ENCODE assay signal across 18 cellular contexts in the genomic region with DNA sequence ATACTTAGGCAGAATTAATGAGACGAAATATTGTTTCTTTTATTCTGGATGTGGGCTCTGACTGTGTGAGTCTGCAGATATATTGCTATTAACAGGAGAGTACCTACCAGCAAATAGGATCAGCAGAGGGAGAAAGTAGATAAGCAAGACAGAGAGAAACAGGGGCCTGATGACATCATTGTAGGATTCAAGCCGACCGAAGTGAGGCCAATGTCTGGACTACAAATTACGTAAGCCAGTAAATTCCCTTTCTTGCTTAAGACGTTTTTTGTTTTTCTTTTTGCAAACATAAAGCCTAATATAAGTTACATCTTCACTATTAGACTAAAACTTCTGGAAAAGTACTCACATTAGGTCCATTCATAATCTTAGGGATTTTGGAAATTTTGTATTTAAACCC. TPM values are rescaled to one million over a fixed set of nuclear protein-coding genes. Genes with fewer than 3 reads are reported as not detected.
DNase-seq lines count a peak whose midpoint lies in the region; ATAC-seq and TF ChIP-seq lines count a peak whose summit lies in the region.
"Had no signal": no experiment of that assay in that cellular context is flagged by ENCODE, and none has a peak within 500 bp of the region (broad histone marks: within the 10 kb centered on the region; RNA-seq: fewer than 3 reads in every experiment).

No MANE protein-coding gene starts in this region.

- H3K79me2 ChIP-seq in smooth muscle cell (ENCODE audit: low read depth) (no peaks in the 10 kb centered on the region), Karpas-422 (ENCODE audit: low read length) (no peaks in the 10 kb centered on the region)

- H2AFZ ChIP-seq in IMR-90 (replicated peaks; ENCODE audit: low read length, poor library complexity) (no peak overlapping the region), smooth muscle cell (ENCODE audit: low read depth) (peak overlapping the region; percentile 49), Karpas-422 (ENCODE audit: low read length) (no peak overlapping the region)

- H3K14ac ChIP-seq in IMR-90 (replicated peaks; ENCODE audit: low read depth, low read length), result no peak overlapping the region

- no peak overlapping the region for H3K56ac ChIP-seq in IMR-90 (ENCODE audit: extremely low read depth, insufficient read depth, low read length)

- BruUV-seq in IMR-90 (replicated peaks; lab: Mats Ljungman, UMichigan), result no TSS peak

- H4K91ac ChIP-seq in IMR-90 (ENCODE audit: insufficient read depth, low read depth, low read length), result no peak overlapping the region

- H4K8ac ChIP-seq in IMR-90 (ENCODE audit: low read depth in 2 of 2, low read length in 2 of 2), result no peak overlapping the region

- ATAC-seq in IMR-90 (ENCODE audit: low read depth) (no peak; the same call in 1 of the 2 replicates), SK-N-SH treated with all-trans-retinoic acid at 6 μM for 48 hours (no peak)
- ATAC-seq: Panc1 had no signal

- H3K23ac ChIP-seq in IMR-90 (ENCODE audit: low read depth, low read length), result no peak overlapping the region

- H3K9me3 ChIP-seq in IMR-90 (ENCODE audit: control insufficient read depth, insufficient read depth, low read length) (no peaks in the 10 kb centered on the region), smooth muscle cell (replicated peaks; ENCODE audit: low read depth) (no peaks in the 10 kb centered on the region), Karpas-422 (ENCODE audit: low read length) (no peaks in the 10 kb centered on the region; the same call in 1 of the 2 replicates)
- H3K9me3 ChIP-seq: BE2C, MG63 had no signal

- no peak overlapping the region for H2BK5ac ChIP-seq in IMR-90 (ENCODE audit: low read depth, low read length, poor library complexity, severe bottlenecking)

- no peak for TF ChIP-seq POLR2A in IMR-90 (IDR thresholded peaks at IDR 0.05; ENCODE audit: low read depth, low read length)

- dilution Hi-C loops in IMR-90 (cut with HindIII; ENCODE audit: low sequenced_read_pairs, unreplicated experiment), result no loop called here

- H3K9me2 ChIP-seq in Karpas-422 (replicated peaks; ENCODE audit: insufficient read depth, low read length), result no peaks in the 10 kb centered on the region

- H2BK20ac ChIP-seq in IMR-90 (ENCODE audit: low read depth, low read length), result no peak overlapping the region

- H3K4me3 ChIP-seq in IMR-90 (ENCODE audit: insufficient read depth, low read depth, low read length) (no peak overlapping the region), fibroblast of mammary gland (ENCODE audit: control insufficient read depth, low read depth, low read length) (no peak overlapping the region), smooth muscle cell (no peak overlapping the region), Karpas-422 (ENCODE audit: low read length) (no peak overlapping the region)
- H3K4me3 ChIP-seq: MG63, SK-N-MC had no signal

- POLR2A ChIA-PET in IMR-90 (lab: Charles Lee; ENCODE audit: unreplicated experiment), result no interaction called here

- DNase-seq in IMR-90 (peak; percentile 73), amniotic epithelial cell (ENCODE audit: low read depth) (peak; percentile 75), fibroblast of mammary gland (ENCODE audit: low read depth) (peak; percentile 61), smooth muscle cell (lab: John Stamatoyannopoulos, UW; ENCODE audit: unreplicated experiment) (no peak), GM03348 (ENCODE audit: low spot score) (no peak), Karpas-422 (no peak)
- DNase-seq: BE2C; CD4-positive, alpha-beta T cell; HCEC 1CT; MG63; NCI-H1092; NCI-H146; NCI-H2081; NCI-H510A had no signal

- no peak overlapping the region for H3K27ac ChIP-seq in IMR-90 (ENCODE audit: insufficient read depth, low read length)
- H3K27ac ChIP-seq in smooth muscle cell (ENCODE audit: low read depth), result peak overlapping the region; percentile 52
- H3K27ac ChIP-seq in Karpas-422 (ENCODE audit: low read length), result no peak overlapping the region
- H3K27ac ChIP-seq: KMS-11, SK-N-MC had no signal

- H4K5ac ChIP-seq in IMR-90 (ENCODE audit: low read depth, low read length), result no peak overlapping the region

- no peak overlapping the region for H3K4ac ChIP-seq in IMR-90 (ENCODE audit: low read depth, low read length)

- H3K18ac ChIP-seq in IMR-90 (ENCODE audit: low read depth, low read length), result no peak overlapping the region

- TF ChIP-seq CTCF in IMR-90 (conservative IDR thresholded peaks at IDR 0.05; ENCODE audit: low read depth, low read length) (no peak), fibroblast of mammary gland (conservative IDR thresholded peaks at IDR 0.05; ENCODE audit: control insufficient read depth, insufficient read depth, low read depth, low read length) (no peak), smooth muscle cell (IDR thresholded peaks at IDR 0.05; ENCODE audit: borderline replicate concordance, insufficient read depth, poor library complexity, severe bottlenecking) (no peak)

- intact Hi-C loops in IMR-90 (cut with micrococcal nuclease), result no loop called here

- no peak overlapping the region for H2BK15ac ChIP-seq in IMR-90 (ENCODE audit: low read depth, low read length)

- H3K4me1 ChIP-seq in IMR-90 (ENCODE audit: control insufficient read depth, insufficient read depth, low read length) (no peaks in the 10 kb centered on the region), smooth muscle cell (ENCODE audit: low read depth) (peaks cover 4% of the 10 kb centered on the region), Karpas-422 (ENCODE audit: low read length) (no peaks in the 10 kb centered on the region)
- H3K4me1 ChIP-seq: BE2C had no signal

- H2BK120ac ChIP-seq in IMR-90 (ENCODE audit: low read depth, low read length), result no peak overlapping the region

- no peaks in the 10 kb centered on the region for H4K20me1 ChIP-seq in IMR-90 (ENCODE audit: insufficient read depth, low read length)
- H4K20me1 ChIP-seq in smooth muscle cell (ENCODE audit: low read depth), result no peaks in the 10 kb centered on the region
- no peaks in the 10 kb centered on the region for H4K20me1 ChIP-seq in Karpas-422 (ENCODE audit: insufficient read depth, low read depth, low read length)

- H3K9ac ChIP-seq in IMR-90 (ENCODE audit: low read depth, low read length), result no peak overlapping the region
- peak overlapping the region; percentile 25 for H3K9ac ChIP-seq in smooth muscle cell (ENCODE audit: low read depth)
- no peak overlapping the region for H3K9ac ChIP-seq in Karpas-422 (ENCODE audit: low read length)
- H3K9ac ChIP-seq: KMS-11 had no signal

- no peak for TF ChIP-seq RAD21 in IMR-90 (IDR thresholded peaks at IDR 0.05; ENCODE audit: low read length)

- in situ Hi-C loops in IMR-90 (cut with MboI; ENCODE audit: low sequenced_read_pairs), result no loop called here

- no peak overlapping the region for H2AK9ac ChIP-seq in IMR-90 (replicated peaks; ENCODE audit: low read depth, low read length, poor library complexity)

- CTCF ChIA-PET in IMR-90 (lab: Yijun Ruan, JAX), result no interaction called here

- H3K4me2 ChIP-seq in IMR-90 (ENCODE audit: low read depth, low read length) (no peak overlapping the region), smooth muscle cell (peak overlapping the region; percentile 40), Karpas-422 (ENCODE audit: low read depth, low read length, poor library complexity, severe bottlenecking) (no peak overlapping the region)
- H3K4me2 ChIP-seq: KMS-11 had no signal

- no peak overlapping the region for H2AK5ac ChIP-seq in IMR-90 (ENCODE audit: low read depth, low read length)

- no peaks in the 10 kb centered on the region for H3K9me1 ChIP-seq in IMR-90 (ENCODE audit: insufficient read depth, low read length)

- H3F3A ChIP-seq in smooth muscle cell (ENCODE audit: low read depth), result no peaks in the 10 kb centered on the region

- 0 out of 2 replicates have a peak, but pooled peaks cover 2% of the 10 kb centered on the region for H3K27me3 ChIP-seq in IMR-90 (ENCODE audit: control insufficient read depth, insufficient read depth, low read length)
- no peaks in the 10 kb centered on the region for H3K27me3 ChIP-seq in smooth muscle cell (ENCODE audit: low read depth)
- H3K27me3 ChIP-seq in Karpas-422 (ENCODE audit: low read length), result no peaks in the 10 kb centered on the region
- H3K27me3 ChIP-seq: BE2C, MG63 had no signal

- WGBS in IMR-90 (ENCODE audit: extremely low coverage in 2 of 2, insufficient read length in 1 of 2), 2 experiments, result 70% methylated on average over 2 of the region's 5 CpGs; no CpG with 5 or more reads in 1 of the 2 experiments
- 28% methylated on average over 5 of the region's 5 CpGs for WGBS in smooth muscle cell (ENCODE audit: low lambda C conversion rate)

- H3K36me3 ChIP-seq in IMR-90 (ENCODE audit: control insufficient read depth, insufficient read depth, low read length), result no peaks in the 10 kb centered on the region
- no peaks in the 10 kb centered on the region for H3K36me3 ChIP-seq in smooth muscle cell (ENCODE audit: low read depth)
- H3K36me3 ChIP-seq in Karpas-422 (ENCODE audit: insufficient read depth, low read length), result no peaks in the 10 kb centered on the region
- H3K36me3 ChIP-seq: BE2C, MG63 had no signal

- no peaks in the 10 kb centered on the region for H3K79me1 ChIP-seq in IMR-90 (ENCODE audit: low read depth in 1 of 2, low read length in 2 of 2)

TF ChIP-seq in IMR-90, 13 proteins besides CTCF, POLR2A, EP300 and RAD21 (continues in another document):
- TF ChIP-seq MXI1 (IDR thresholded peaks at IDR 0.05; ENCODE audit: borderline replicate concordance, low read depth, low read length), result no peak
- no peak for TF ChIP-seq BHLHE40 (IDR thresholded peaks at IDR 0.05; ENCODE audit: low read depth, low read length)
- no peak for TF ChIP-seq RCOR1 (IDR thresholded peaks at IDR 0.05; ENCODE audit: insufficient replicate concordance, low read length)
- TF ChIP-seq MAFK (IDR thresholded peaks at IDR 0.05; ENCODE audit: low read depth, low read length), result no peak
- peak; percentile 45; the same call in 1 of the 2 replicates for TF ChIP-seq CEBPB (IDR thresholded peaks at IDR 0.05; ENCODE audit: low read depth, low read length)

RNA-seq across cellular contexts. Expression of gene PTPRM, which starts 21.4 kb away (rescaled TPM):
- 23.6 and 28.3 TPM in 2 replicates for total RNA-seq in IMR-90 (2012; rRNA removed)
- 42.4 and 51.2 TPM in 2 replicates for polyA plus RNA-seq in IMR-90 (2012; rRNA removed)
- polyA plus RNA-seq in IMR-90 (2012; cell fraction: cytosol; rRNA removed), result 17.9 and 29.2 TPM in 2 replicates
- polyA plus RNA-seq in IMR-90 (2012; cell fraction: nucleus; rRNA removed; ENCODE audit: low replicate concordance), result 75.1 and 198 TPM in 2 replicates
- total RNA-seq in smooth muscle cell, result 87.9 and 115 TPM in 2 replicates
- 57.5 and 63.0 TPM in 2 replicates for polyA plus RNA-seq in smooth muscle cell
- not detected in 2 replicates for total RNA-seq in Karpas-422 (2014; rRNA removed; shearing (Covaris generic); ENCODE audit: low replicate concordance)

Comparison
In these comparisons a context has a peak if more than half of its experiments do, and no peak if none do; other contexts are left out.
1. DNase-seq: peak in IMR-90 (single experiment), amniotic epithelial cell (single experiment) and fibroblast of mammary gland (single experiment); none in smooth muscle cell (single experiment), GM03348 (single experiment) and Karpas-422 (single experiment).
2. RNA of gene PTPRM, which starts 21.4 kb away (total RNA-seq): 87.9 to 115 TPM in smooth muscle cell and 23.6 to 28.3 TPM in IMR-90; not detected in Karpas-422; every median in the first group is over 10 times any median in the second.